Comparison of ENCODE assay signal across 10 cellular contexts in the genomic region with DNA sequence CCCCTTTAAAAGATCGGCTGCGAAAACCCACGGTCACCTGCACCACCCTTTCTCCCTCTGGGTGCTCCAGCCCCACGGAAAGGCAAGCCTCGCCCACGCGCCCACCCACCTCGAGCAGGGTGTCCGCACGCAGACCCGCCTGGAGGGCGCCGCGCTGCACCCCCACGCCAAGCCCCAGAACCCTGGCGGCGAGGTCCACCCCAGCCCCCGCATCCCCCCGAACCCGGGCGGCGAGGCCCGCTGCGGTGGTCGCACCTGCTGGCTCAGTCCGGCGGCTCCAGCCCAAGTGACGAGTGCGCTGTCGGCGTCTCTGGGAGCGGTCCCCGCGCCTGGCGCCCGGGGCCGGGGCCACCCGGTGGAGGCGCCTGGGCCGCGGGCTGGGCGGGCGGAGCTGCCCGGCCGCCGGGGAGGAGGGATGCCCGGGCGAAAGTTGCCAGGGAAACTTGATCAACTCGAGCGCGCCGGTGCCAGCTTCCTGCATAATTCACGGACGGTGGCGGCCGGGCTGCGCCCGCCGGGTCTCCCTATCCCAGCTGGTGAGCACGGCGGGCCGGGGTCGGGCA. TPM values are rescaled to one million over a fixed set of nuclear protein-coding genes. Genes with fewer than 3 reads are reported as not detected.
DNase-seq lines count a peak whose midpoint lies in the region; ATAC-seq and TF ChIP-seq lines count a peak whose summit lies in the region.
"Had no signal": no experiment of that assay in that cellular context is flagged by ENCODE, and none has a peak within 500 bp of the region (broad histone marks: within the 10 kb centered on the region; RNA-seq: fewer than 3 reads in every experiment).

No MANE protein-coding gene starts in this region.

- peak overlapping the region; percentile 75 for H3K9ac ChIP-seq in ES-I3 (ENCODE audit: low read depth, low read length)

- ATAC-seq in GM21515 (IDR thresholded peaks at IDR 0.05; ENCODE audit: unreplicated experiment) (no peak), HG03457 (IDR thresholded peaks at IDR 0.05; ENCODE audit: unreplicated experiment) (no peak)
- ATAC-seq: heart right ventricle had no signal

- H3K4me3 ChIP-seq in fibroblast of mammary gland (ENCODE audit: control insufficient read depth, low read depth, low read length): peak overlapping the region; percentile 16

- H3K4me1 ChIP-seq in ES-I3 (ENCODE audit: insufficient read depth, low read length): peaks cover 39% of the 10 kb centered on the region

- H3K9me3 ChIP-seq in ES-I3 (ENCODE audit: control insufficient read depth, insufficient read depth, low read length): no peaks in the 10 kb centered on the region
- H3K9me3 ChIP-seq: heart right ventricle had no signal

- H3K36me3 ChIP-seq in ES-I3 (ENCODE audit: insufficient read depth, low read length): no peaks in the 10 kb centered on the region
- H3K36me3 ChIP-seq: heart right ventricle had no signal

- intact Hi-C loops in posterior vena cava (cut with DNase I): no loop called here

- DNase-seq in NCI-H69 (lab: John Stamatoyannopoulos, UW) (peak; percentile 57), fibroblast of mammary gland (ENCODE audit: low read depth) (no peak), posterior vena cava (ENCODE audit: low spot score) (peak; percentile 74), NCI-H524 treated with DMSO at 0.1 percent for 48 hours (lab: John Stamatoyannopoulos, UW) (no peak), ureter (ENCODE audit: low spot score) (no peak)
- DNase-seq: activated CD4-positive, alpha-beta memory T cell treated with anti-CD3 and anti-CD28 coated beads for 36 hours had no signal

- TF ChIP-seq CTCF in fibroblast of mammary gland (conservative IDR thresholded peaks at IDR 0.05; ENCODE audit: control insufficient read depth, insufficient read depth, low read depth, low read length): no peak

RNA-seq across cellular contexts. Expression of a gene that starts 1.1 kb away (rescaled TPM):
- total RNA-seq in posterior vena cava: under 1 TPM; 0.51 to 0.67 TPM
- total RNA-seq in ureter: 77.1 TPM
- total RNA-seq: activated CD4-positive, alpha-beta memory T cell treated with anti-CD3 and anti-CD28 coated beads for 36 hours had no signal

Comparison
In these comparisons a context has a peak if more than half of its experiments do, and no peak if none do; other contexts are left out.
1. DNase-seq: peak in NCI-H69 (single experiment) and posterior vena cava (single experiment); none in fibroblast of mammary gland (single experiment), NCI-H524 treated with DMSO at 0.1 percent for 48 hours (single experiment) and ureter (single experiment).
2. RNA of a gene that starts 1.1 kb away (total RNA-seq): 77.1 TPM in ureter (single experiment); 0.51 to 0.67 TPM in posterior vena cava; every median in the first group is over 10 times any median in the second.